8 cellular contexts compared by ENCODE assay signal in the genomic region with DNA sequence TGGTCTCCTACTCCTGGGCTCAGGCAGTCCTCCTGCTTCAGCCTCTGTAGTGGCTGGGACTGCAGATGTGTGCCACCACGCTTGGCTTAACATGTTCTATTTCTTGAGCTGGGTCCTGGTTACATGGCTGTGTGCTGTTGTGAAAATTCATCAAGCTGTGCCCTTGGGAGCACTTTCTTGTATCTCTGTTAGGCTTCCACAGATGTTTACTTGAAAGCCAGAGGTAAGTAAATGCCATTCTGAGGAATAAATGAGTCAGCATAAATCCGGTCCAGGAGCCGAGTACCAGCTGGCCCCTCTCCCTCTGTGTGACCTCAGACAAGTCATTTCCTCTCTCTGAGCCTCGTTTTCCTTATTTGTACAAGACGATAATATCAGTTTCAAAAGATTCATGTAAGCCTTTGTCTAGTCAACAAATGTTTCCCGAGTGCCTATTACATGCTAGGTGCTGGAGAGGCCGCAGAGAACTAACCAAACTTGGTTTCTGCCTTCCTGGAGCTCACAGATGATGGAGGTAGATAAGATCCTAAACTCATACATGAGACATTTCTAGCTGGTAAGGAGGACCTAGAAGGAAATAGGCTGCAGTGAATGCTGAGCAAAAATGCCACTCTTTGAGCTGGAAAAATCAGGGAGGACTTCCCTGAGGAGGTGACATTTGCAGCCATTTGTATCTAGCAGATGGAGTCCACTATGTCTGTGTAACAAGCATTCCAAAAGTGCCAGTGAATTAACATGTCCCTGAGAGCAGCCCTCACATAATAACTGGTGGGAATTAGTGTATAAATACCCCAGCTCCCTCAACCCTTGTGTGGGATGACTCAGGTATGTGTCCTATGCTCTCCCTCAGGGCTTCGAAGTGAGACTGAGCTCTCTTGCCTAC.
DNase-seq lines count a peak whose midpoint lies in the region; ATAC-seq and TF ChIP-seq lines count a peak whose summit lies in the region.

No MANE protein-coding gene starts in this region.

- H3K9me3 Mint-ChIP-seq in nephron progenitor cell: peaks cover 27% of the 10 kb centered on the region

- DNase-seq in AG10803 (ENCODE audit: low read depth) (peak; percentile 28), Kasumi-1 (lab: John Stamatoyannopoulos, UW) (peak; percentile 66 to 71), non-pigmented ciliary epithelial cell (ENCODE audit: low read depth) (peak; percentile 61), NCI-H748 (lab: John Stamatoyannopoulos, UW; ENCODE audit: unreplicated experiment) (no peak), nephron progenitor cell (no peak), NCI-H345 (lab: John Stamatoyannopoulos, UW) (no peak)
- peak; percentile 70 for DNase-seq in activated CD8-positive, alpha-beta memory T cell treated with anti-CD3 and anti-CD28 coated beads, Interleukin-2, amount 50 U/mL, for 48 hours

- no peaks in the 10 kb centered on the region for H3K4me1 Mint-ChIP-seq in nephron progenitor cell

- no peak overlapping the region for H3K4me3 ChIP-seq in AG10803 (ENCODE audit: low read length)

- H3K27me3 Mint-ChIP-seq in nephron progenitor cell (ENCODE audit: low read depth, poor library complexity): peaks cover 93% of the 10 kb centered on the region

- TF ChIP-seq CTCF in AG10803 (conservative IDR thresholded peaks at IDR 0.05; ENCODE audit: low read length) (no peak), nephron progenitor cell (IDR thresholded peaks at IDR 0.05) (no peak)

- no peaks in the 10 kb centered on the region for H3K36me3 Mint-ChIP-seq in nephron progenitor cell (ENCODE audit: low read depth)

- no peak overlapping the region for H3K27ac Mint-ChIP-seq in nephron progenitor cell

- ATAC-seq in GM19455 (IDR thresholded peaks at IDR 0.05; ENCODE audit: unreplicated experiment): peak; percentile 54

- no peak overlapping the region for H3K4me3 Mint-ChIP-seq in nephron progenitor cell

Comparison
In these comparisons a context has a peak if more than half of its experiments do, and no peak if none do; other contexts are left out.
1. DNase-seq: peak in AG10803 (single experiment), Kasumi-1 (2 of 2), activated CD8-positive, alpha-beta memory T cell treated with anti-CD3 and anti-CD28 coated beads, Interleukin-2, amount 50 U/mL, for 48 hours (single experiment) and non-pigmented ciliary epithelial cell (single experiment); none in NCI-H748 (single experiment), nephron progenitor cell (single experiment) and NCI-H345 (single experiment).